In the genomic region with DNA sequence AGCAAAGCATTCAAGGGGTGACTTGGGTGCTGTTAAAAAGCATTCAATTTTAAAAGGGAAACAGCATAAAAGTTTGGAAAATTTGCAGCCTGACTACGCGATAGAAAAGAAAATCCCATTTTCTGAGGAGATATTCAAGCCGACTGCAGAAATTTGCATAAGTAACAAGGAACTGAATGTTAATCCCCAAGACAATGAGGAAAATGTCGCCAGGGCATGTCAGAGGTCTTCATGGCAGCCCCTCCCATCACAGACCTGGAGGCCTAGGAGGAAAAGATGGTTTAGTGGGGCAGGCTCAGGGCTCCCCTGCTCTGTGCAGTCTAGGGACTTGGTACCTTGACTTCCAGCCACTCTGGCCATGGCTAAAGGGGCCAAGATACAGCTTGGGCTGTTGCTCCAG, we compare ENCODE assay signal across 24 cellular contexts.
DNase-seq lines count a peak whose midpoint lies in the region; ATAC-seq and TF ChIP-seq lines count a peak whose summit lies in the region.
"Had no signal": no experiment of that assay in that cellular context is flagged by ENCODE, and none has a peak within 500 bp of the region (broad histone marks: within the 10 kb centered on the region; RNA-seq: fewer than 3 reads in every experiment).

No MANE protein-coding gene starts in this region.

- peak overlapping the region; percentile 62 for H3K27ac ChIP-seq in neural progenitor cell
- H3K27ac ChIP-seq: 22Rv1, A549, BLaER1 had no signal

- no peak overlapping the region for H3K4me3 Mint-ChIP-seq in neural progenitor cell
- no peak overlapping the region for H3K4me3 Mint-ChIP-seq in activated T-cell treated with anti-CD3 and anti-CD28 coated beads, Interleukin-2, amount 50 U/mL, for 72 hours
- H3K4me3 Mint-ChIP-seq: CD14-positive monocyte; CD4-positive, alpha-beta memory T cell; CD4-positive, CD25-positive, alpha-beta regulatory T cell; CD8-positive, alpha-beta memory T cell had no signal

- H3K4me3 ChIP-seq in HAP-1 (no peak overlapping the region), neural progenitor cell (no peak overlapping the region)
- H3K4me3 ChIP-seq: A549, BLaER1, GM12878 had no signal

- H4K20me1 ChIP-seq in neural progenitor cell (ENCODE audit: low read depth): peaks cover 3% of the 10 kb centered on the region
- H4K20me1 ChIP-seq: BLaER1 had no signal

- peaks cover 3% of the 10 kb centered on the region for H3K27me3 Mint-ChIP-seq in neural progenitor cell (ENCODE audit: insufficient read depth, low read depth)
- H3K27me3 Mint-ChIP-seq in activated T-cell treated with anti-CD3 and anti-CD28 coated beads, Interleukin-2, amount 50 U/mL, for 72 hours (ENCODE audit: low read depth): no peaks in the 10 kb centered on the region
- H3K27me3 Mint-ChIP-seq: CD4-positive, alpha-beta memory T cell; CD4-positive, CD25-positive, alpha-beta regulatory T cell; CD8-positive, alpha-beta memory T cell had no signal

- in situ Hi-C loops in HAP-1 (cut with MboI; ENCODE audit: low sequenced_read_pairs): no loop called here

- no peak for ATAC-seq in activated T-cell treated with anti-CD3 and anti-CD28 coated beads, Interleukin-2, amount 50 U/mL, for 72 hours (replicated peaks in 1 of 2)
- ATAC-seq: A549, GM12878 had no signal

- DNase-seq in HAP-1 (ENCODE audit: low spot score in 2 of 2) (peak; percentile 59 to 70), ecto neural progenitor cell (ENCODE audit: low spot score) (peak; percentile 44), neural progenitor cell (ENCODE audit: low spot score) (peak; percentile 48), NCI-H1417 (lab: John Stamatoyannopoulos, UW) (no peak)
- no peak for DNase-seq in activated T-cell treated with anti-CD3 and anti-CD28 coated beads, Interleukin-2, amount 50 U/mL, for 1 hour
- DNase-seq in activated T-cell treated with anti-CD3 and anti-CD28 coated beads, Interleukin-2, amount 50 U/mL, for 72 hours: no peak
- DNase-seq: BE2C; C1 segment of cervical spinal cord; CD4-positive, alpha-beta memory T cell; CD4-positive, CD25-positive, alpha-beta regulatory T cell; CD8-positive, alpha-beta memory T cell; COR-L47; DMS 273 treated with DMSO at 0.1 percent for 48 hours; DMS153; DMS53; DMS79; DND-41; EL; GDM1 had no signal

- no peak overlapping the region for H3K9ac ChIP-seq in neural progenitor cell
- H3K9ac ChIP-seq: BLaER1 had no signal

- no peaks in the 10 kb centered on the region for H3K79me2 ChIP-seq in neural progenitor cell (ENCODE audit: low read depth)

- H2AFZ ChIP-seq in neural progenitor cell (replicated peaks): no peak overlapping the region

- no peak overlapping the region for H3K27ac Mint-ChIP-seq in neural progenitor cell
- no peak overlapping the region for H3K27ac Mint-ChIP-seq in activated T-cell treated with anti-CD3 and anti-CD28 coated beads, Interleukin-2, amount 50 U/mL, for 72 hours
- H3K27ac Mint-ChIP-seq: CD14-positive monocyte; CD4-positive, alpha-beta memory T cell; CD4-positive, CD25-positive, alpha-beta regulatory T cell; CD8-positive, alpha-beta memory T cell had no signal

- peaks cover 10% of the 10 kb centered on the region for H3F3A ChIP-seq in neural progenitor cell (ENCODE audit: low read depth)

- H3K27me3 ChIP-seq in HAP-1 (ENCODE audit: low read depth): no peaks in the 10 kb centered on the region
- no peaks in the 10 kb centered on the region for H3K27me3 ChIP-seq in neural progenitor cell
- H3K27me3 ChIP-seq: BE2C, BLaER1 had no signal

- H3K4me1 Mint-ChIP-seq in neural progenitor cell: peaks cover 25% of the 10 kb centered on the region
- H3K4me1 Mint-ChIP-seq in activated T-cell treated with anti-CD3 and anti-CD28 coated beads, Interleukin-2, amount 50 U/mL, for 72 hours (ENCODE audit: low read depth): no peaks in the 10 kb centered on the region
- H3K4me1 Mint-ChIP-seq: CD14-positive monocyte; CD8-positive, alpha-beta memory T cell had no signal

- no peak for TF ChIP-seq CTCF in neural progenitor cell (IDR thresholded peaks at IDR 0.05)

- peaks cover 9% of the 10 kb centered on the region for H3K36me3 Mint-ChIP-seq in neural progenitor cell
- H3K36me3 Mint-ChIP-seq in activated T-cell treated with anti-CD3 and anti-CD28 coated beads, Interleukin-2, amount 50 U/mL, for 72 hours (ENCODE audit: insufficient read depth in 2 of 2): peaks cover 4 to 15% of the 10 kb centered on the region in 2 donors

- H3K9me3 ChIP-seq in HAP-1 (peaks cover 16% of the 10 kb centered on the region), neural progenitor cell (ENCODE audit: low read depth) (peaks cover 7% of the 10 kb centered on the region)
- H3K9me3 ChIP-seq: A549, BE2C had no signal

- H3K9me3 Mint-ChIP-seq in neural progenitor cell: peaks cover 13% of the 10 kb centered on the region
- H3K9me3 Mint-ChIP-seq in activated T-cell treated with anti-CD3 and anti-CD28 coated beads, Interleukin-2, amount 50 U/mL, for 72 hours: peaks cover 3 to 5% of the 10 kb centered on the region in 2 donors

- H3K4me2 ChIP-seq in neural progenitor cell: peak overlapping the region; percentile 5
- H3K4me2 ChIP-seq: A549, BLaER1 had no signal

- H3K4me1 ChIP-seq in HAP-1: peaks cover 24% of the 10 kb centered on the region
- peaks cover 28% of the 10 kb centered on the region for H3K4me1 ChIP-seq in neural progenitor cell
- H3K4me1 ChIP-seq: BE2C had no signal

- no peaks in the 10 kb centered on the region for H3K36me3 ChIP-seq in HAP-1 (replicated peaks)
- H3K36me3 ChIP-seq in neural progenitor cell: no peaks in the 10 kb centered on the region
- H3K36me3 ChIP-seq: BE2C had no signal

Comparison
In these comparisons a context has a peak if more than half of its experiments do, and no peak if none do; other contexts are left out.
1. DNase-seq: peak in HAP-1 (2 of 2), ecto neural progenitor cell (single experiment) and neural progenitor cell (single experiment); none in activated T-cell treated with anti-CD3 and anti-CD28 coated beads, Interleukin-2, amount 50 U/mL, for 1 hour (single experiment), activated T-cell treated with anti-CD3 and anti-CD28 coated beads, Interleukin-2, amount 50 U/mL, for 72 hours (0 of 2) and NCI-H1417 (0 of 3).